26 cellular contexts compared by ENCODE assay signal in the genomic region with DNA sequence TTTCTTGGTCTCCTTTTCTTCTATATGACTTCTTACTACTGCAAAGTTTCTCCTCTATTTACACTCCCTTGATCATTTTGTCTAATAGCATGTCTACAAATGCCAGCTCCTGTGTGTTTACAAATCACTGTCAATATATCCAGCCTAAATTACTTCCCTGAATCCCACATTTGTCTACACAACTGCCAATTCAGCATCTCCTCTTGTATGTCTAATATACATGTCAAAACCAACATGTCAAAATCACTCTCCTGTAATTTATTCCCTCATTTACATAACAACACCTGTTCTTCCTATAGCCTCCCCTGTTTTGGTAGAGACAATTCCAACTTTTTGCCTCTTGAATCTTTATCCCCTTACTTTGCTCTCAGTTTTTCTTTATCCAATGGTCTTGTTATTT.
"Had no signal": no experiment of that assay in that cellular context is flagged by ENCODE, and none has a peak within 500 bp of the region (broad histone marks: within the 10 kb centered on the region; RNA-seq: fewer than 3 reads in every experiment).

No MANE protein-coding gene starts in this region.

- H3K27ac ChIP-seq: brain microvascular endothelial cell, coronary artery, dorsolateral prefrontal cortex had no signal

- H3K9me3 Mint-ChIP-seq: dendritic cell treated with granulocyte-macrophage colony-stimulating factor and Interleukin-4, amounts not matched to agents 40 ng/mL and 50 ng/mL, for 4 days had no signal

- H3K4me1 Mint-ChIP-seq: activated CD4-positive, alpha-beta T cell treated with anti-CD3 and anti-CD28 coated beads, Interleukin-2, amount 10 ng/mL, durations not matched to agents 7 days and 5 days; activated T-helper 17 cell treated with anti-CD3 and anti-CD28 coated beads, Interleukin-2, amount 50 U/mL, for 72 hours; central memory CD8-positive, alpha-beta T cell had no signal

- ATAC-seq: activated CD8-positive, alpha-beta T cell treated with anti-CD3 and anti-CD28 coated beads for 36 hours; activated T-cell treated with anti-CD3 and anti-CD28 coated beads, Interleukin-2, amount 50 U/mL, for 4 hours; activated T-helper 17 cell treated with anti-CD3 and anti-CD28 coated beads, Interleukin-2, amount 50 U/mL, for 72 hours; esophagus mucosa had no signal

- H3K4me3 Mint-ChIP-seq: activated CD4-positive, alpha-beta T cell treated with anti-CD3 and anti-CD28 coated beads, Interleukin-2, amount 10 ng/mL, durations not matched to agents 7 days and 5 days; activated CD8-positive, alpha-beta T cell treated with anti-CD3 and anti-CD28 coated beads for 36 hours; activated naive CD8-positive, alpha-beta T cell; activated T-cell treated with anti-CD3 and anti-CD28 coated beads, Interleukin-2, amount 50 U/mL, for 4 hours; activated T-helper 17 cell treated with anti-CD3 and anti-CD28 coated beads, Interleukin-2, amount 50 U/mL, for 72 hours; central memory CD8-positive, alpha-beta T cell; dendritic cell treated with granulocyte-macrophage colony-stimulating factor and Interleukin-4, amounts not matched to agents 40 ng/mL and 50 ng/mL, for 4 days; endodermal cell had no signal

- H3K4me3 ChIP-seq: coronary artery, dorsolateral prefrontal cortex had no signal

- H3K36me3 Mint-ChIP-seq: activated naive CD8-positive, alpha-beta T cell had no signal

- H3K36me3 ChIP-seq: brain microvascular endothelial cell had no signal

- H3K27ac Mint-ChIP-seq: activated CD4-positive, alpha-beta T cell treated with anti-CD3 and anti-CD28 coated beads, Interleukin-2, amount 10 ng/mL, durations not matched to agents 7 days and 5 days; activated CD8-positive, alpha-beta T cell treated with anti-CD3 and anti-CD28 coated beads for 36 hours; activated naive CD8-positive, alpha-beta T cell; activated T-helper 17 cell treated with anti-CD3 and anti-CD28 coated beads, Interleukin-2, amount 50 U/mL, for 72 hours; dendritic cell treated with granulocyte-macrophage colony-stimulating factor and Interleukin-4, amounts not matched to agents 40 ng/mL and 50 ng/mL, for 4 days; endodermal cell had no signal

- H3K27me3 Mint-ChIP-seq: activated CD4-positive, alpha-beta T cell treated with anti-CD3 and anti-CD28 coated beads, Interleukin-2, amount 10 ng/mL, durations not matched to agents 7 days and 5 days; activated CD8-positive, alpha-beta T cell treated with anti-CD3 and anti-CD28 coated beads for 36 hours; activated naive CD8-positive, alpha-beta T cell; activated T-helper 17 cell treated with anti-CD3 and anti-CD28 coated beads, Interleukin-2, amount 50 U/mL, for 72 hours; central memory CD8-positive, alpha-beta T cell; dendritic cell treated with granulocyte-macrophage colony-stimulating factor and Interleukin-4, amounts not matched to agents 40 ng/mL and 50 ng/mL, for 4 days had no signal

- H3K27me3 ChIP-seq: brain microvascular endothelial cell, dorsolateral prefrontal cortex had no signal

- DNase-seq: activated CD4-positive, alpha-beta T cell treated with anti-CD3 and anti-CD28 coated beads for 1 hour; activated CD4-positive, alpha-beta T cell treated with anti-CD3 and anti-CD28 coated beads for 4 hours; activated CD4-positive, alpha-beta T cell treated with anti-CD3 and anti-CD28 coated beads, Interleukin-2, amount 10 ng/mL, durations not matched to agents 7 days and 5 days; activated CD4-positive, alpha-beta T cell treated with anti-CD3 and anti-CD28 coated beads, Interleukin-2, amount 50 U/mL, for 48 hours; activated CD8-positive, alpha-beta memory T cell treated with anti-CD3 and anti-CD28 coated beads for 24 hours; activated CD8-positive, alpha-beta T cell treated with anti-CD3 and anti-CD28 coated beads for 36 hours; activated effector memory CD4-positive, alpha-beta T cell treated with Interleukin-2 at 50 U/mL for 16 hours; activated gamma-delta T cell treated with Interleukin-2 at 50 U/mL for 16 hours; activated naive CD4-positive, alpha-beta T cell treated with anti-CD3 and anti-CD28 coated beads, Interleukin-2, amount 50 U/mL, for 16 hours; activated naive CD4-positive, alpha-beta T cell treated with Interleukin-2 at 50 U/mL for 16 hours; activated T-cell treated with anti-CD3 and anti-CD28 coated beads, Interleukin-2, amount 50 U/mL, for 4 hours; amniotic stem cell; anterior cingulate cortex; brain microvascular endothelial cell; dorsolateral prefrontal cortex; effector memory CD4-positive, alpha-beta T cell; endodermal cell; foreskin fibroblast; head of caudate nucleus; T-helper 2 cell had no signal
